In the genomic region with DNA sequence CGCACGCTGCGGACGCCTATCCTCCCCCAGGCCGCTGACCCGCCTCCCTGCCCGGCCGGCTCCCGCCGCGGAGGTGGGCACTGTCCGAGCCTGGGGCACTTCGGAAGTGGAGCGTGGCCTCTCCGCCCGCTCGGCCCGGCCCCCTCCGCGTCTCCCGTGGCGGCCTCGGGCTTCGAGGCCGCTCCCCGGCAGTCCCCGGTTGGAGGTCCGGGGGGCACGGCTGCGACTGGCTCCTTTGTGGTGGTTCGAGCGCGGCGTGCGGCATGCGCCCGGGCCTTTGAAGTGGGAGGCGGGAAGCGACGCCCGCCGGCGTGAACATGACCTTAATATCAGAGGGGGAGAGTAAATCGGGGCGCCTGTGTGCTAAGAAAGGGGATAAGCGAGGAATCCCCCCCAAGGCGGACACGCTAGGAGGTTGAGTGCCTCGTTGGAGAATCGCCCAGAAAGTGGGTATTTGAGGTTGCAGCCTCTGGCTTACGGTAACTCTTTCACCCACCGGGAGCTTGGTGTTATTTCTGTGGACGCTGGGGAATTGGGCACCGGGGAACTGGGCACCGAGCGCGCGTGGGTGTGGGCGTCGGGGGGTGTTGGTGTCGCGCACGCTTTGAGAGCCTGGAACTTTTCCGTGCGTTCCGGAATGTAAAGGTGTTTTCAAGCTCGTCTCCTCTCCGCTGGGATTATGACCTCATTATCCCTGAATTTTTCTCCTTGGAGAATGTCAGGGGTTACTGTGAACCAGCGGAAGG, we compare ENCODE assay signal across 8 cellular contexts. TPM values are rescaled to one million over a fixed set of nuclear protein-coding genes. Genes with fewer than 3 reads are reported as not detected.
DNase-seq lines count a peak whose midpoint lies in the region; ATAC-seq lines count a peak whose summit lies in the region.

No MANE protein-coding gene starts in this region.

- peaks cover 19% of the 10 kb centered on the region for H3K36me3 ChIP-seq in HUES6 (ENCODE audit: control insufficient read depth, insufficient read depth, low read length)
- no peaks in the 10 kb centered on the region for H3K36me3 ChIP-seq in ectodermal cell (ENCODE audit: control insufficient read depth, insufficient read depth, low read length)
- H3K36me3 ChIP-seq in mesodermal cell (ENCODE audit: control insufficient read depth, insufficient read depth, low read length): peaks cover 25% of the 10 kb centered on the region

- H3K27me3 Mint-ChIP-seq in activated CD4-positive, alpha-beta T cell treated with anti-CD3 and anti-CD28 coated beads for 36 hours: no peaks in the 10 kb centered on the region
- no peaks in the 10 kb centered on the region for H3K27me3 Mint-ChIP-seq in stimulated activated naive CD8-positive, alpha-beta T cell treated with anti-CD3 and anti-CD28 coated beads, Interleukin-15, Interleukin-2, amounts not matched to agents 100 ng/mL and 50 ng/mL, for 24 hours

- H3K27ac ChIP-seq in HUES6 (ENCODE audit: low read depth, low read length) (peak overlapping the region; percentile 92), ectodermal cell (ENCODE audit: insufficient read depth, low read depth, low read length, poor library complexity, severe bottlenecking) (peak overlapping the region; percentile 97), mesodermal cell (ENCODE audit: low read depth, low read length, severe bottlenecking) (peak overlapping the region; percentile 96)

- ATAC-seq in GM21515 (IDR thresholded peaks at IDR 0.05; ENCODE audit: unreplicated experiment): peak; percentile 32
- peak; percentile 5 for ATAC-seq in activated CD4-positive, alpha-beta T cell treated with anti-CD3 and anti-CD28 coated beads for 36 hours

- H3K4me1 ChIP-seq in HUES6 (ENCODE audit: control insufficient read depth, insufficient read depth, low read length) (peaks cover 18% of the 10 kb centered on the region), ectodermal cell (ENCODE audit: control insufficient read depth, insufficient read depth, low read length) (no peaks in the 10 kb centered on the region), mesodermal cell (ENCODE audit: control insufficient read depth, insufficient read depth, low read length, poor library complexity, severe bottlenecking) (peaks cover 6% of the 10 kb centered on the region)

- peak overlapping the region; percentile 97 for H3K4me3 Mint-ChIP-seq in activated CD4-positive, alpha-beta T cell treated with anti-CD3 and anti-CD28 coated beads for 36 hours
- peak overlapping the region; percentile 95 for H3K4me3 Mint-ChIP-seq in stimulated activated naive CD8-positive, alpha-beta T cell treated with anti-CD3 and anti-CD28 coated beads, Interleukin-15, Interleukin-2, amounts not matched to agents 100 ng/mL and 50 ng/mL, for 24 hours

- H3K4me3 ChIP-seq in HUES6 (ENCODE audit: low read depth, low read length): peak overlapping the region; percentile 87
- peak overlapping the region; percentile 94 for H3K4me3 ChIP-seq in ectodermal cell (ENCODE audit: insufficient read depth, low read depth, low read length)
- peak overlapping the region; percentile 96 for H3K4me3 ChIP-seq in mesodermal cell (ENCODE audit: extremely low read depth, insufficient read depth, low read length, poor library complexity, severe bottlenecking)

- 1% methylated on average over 69 of the region's 69 CpGs for WGBS in ectodermal cell, 2 experiments
- 0 to 1% methylated on average over 43 to 61 of the region's 69 CpGs for whole genome bisulfite sequencing in mesodermal cell (ENCODE audit: insufficient coverage in 2 of 2), 2 experiments

- DNase-seq in COLO668 (lab: John Stamatoyannopoulos, UW; ENCODE audit: unreplicated experiment) (peak; percentile 44), NOMO-1 treated with dmso at 0.1 percent for 144 hours (lab: John Stamatoyannopoulos, UW; ENCODE audit: unreplicated experiment) (no peak)
- peak; percentile 58 for DNase-seq in activated CD4-positive, alpha-beta T cell treated with anti-CD3 and anti-CD28 coated beads for 36 hours

- no peaks in the 10 kb centered on the region for H3K9me3 Mint-ChIP-seq in activated CD4-positive, alpha-beta T cell treated with anti-CD3 and anti-CD28 coated beads for 36 hours (ENCODE audit: low read depth)
- H3K9me3 Mint-ChIP-seq in stimulated activated naive CD8-positive, alpha-beta T cell treated with anti-CD3 and anti-CD28 coated beads, Interleukin-15, Interleukin-2, amounts not matched to agents 100 ng/mL and 50 ng/mL, for 24 hours: no peaks in the 10 kb centered on the region

- H3K27ac Mint-ChIP-seq in activated CD4-positive, alpha-beta T cell treated with anti-CD3 and anti-CD28 coated beads for 36 hours: peak overlapping the region; percentile 90
- peak overlapping the region; percentile 85 for H3K27ac Mint-ChIP-seq in stimulated activated naive CD8-positive, alpha-beta T cell treated with anti-CD3 and anti-CD28 coated beads, Interleukin-15, Interleukin-2, amounts not matched to agents 100 ng/mL and 50 ng/mL, for 24 hours

- H3K4me1 Mint-ChIP-seq in activated CD4-positive, alpha-beta T cell treated with anti-CD3 and anti-CD28 coated beads for 36 hours: peaks cover 35% of the 10 kb centered on the region
- peaks cover 50% of the 10 kb centered on the region for H3K4me1 Mint-ChIP-seq in stimulated activated naive CD8-positive, alpha-beta T cell treated with anti-CD3 and anti-CD28 coated beads, Interleukin-15, Interleukin-2, amounts not matched to agents 100 ng/mL and 50 ng/mL, for 24 hours (ENCODE audit: low read depth)

- H3K9ac ChIP-seq in HUES6 (ENCODE audit: low read length): peak overlapping the region; percentile 95

- no peaks in the 10 kb centered on the region for H3K27me3 ChIP-seq in HUES6 (ENCODE audit: control insufficient read depth, insufficient read depth, low read length)
- no peaks in the 10 kb centered on the region for H3K27me3 ChIP-seq in ectodermal cell (ENCODE audit: control insufficient read depth, insufficient read depth, low read length, poor library complexity, severe bottlenecking)

- H3K9me3 ChIP-seq in HUES6 (ENCODE audit: control insufficient read depth, insufficient read depth, low read depth, low read length) (no peaks in the 10 kb centered on the region), ectodermal cell (ENCODE audit: control insufficient read depth, low read length) (no peaks in the 10 kb centered on the region), mesodermal cell (ENCODE audit: control insufficient read depth, low read length) (no peaks in the 10 kb centered on the region)

- CTCF ChIA-PET in activated CD4-positive, alpha-beta T cell treated with anti-CD3 and anti-CD28 coated beads for 36 hours (lab: Charles Lee): interaction anchor here (0.7 to 2.2 kb wide), 10 partner anchors 10 to 342 kb away, joined by 3 to 8 read pairs (median 4); partner anchors contain the start of genes CDNF, DCLRE1C, HSPA14 and MSANTD7

- intact Hi-C loops in activated CD4-positive, alpha-beta T cell treated with anti-CD3 and anti-CD28 coated beads for 36 hours (cut with DNase I, micrococcal nuclease): loop anchor here (5.0 kb wide), 3 partner anchors 292 to 1292 kb away; partner anchors contain the start of gene PRPF18 (in 1 of the 2)

- H3K36me3 Mint-ChIP-seq in activated CD4-positive, alpha-beta T cell treated with anti-CD3 and anti-CD28 coated beads for 36 hours (ENCODE audit: low read depth): peaks cover 19% of the 10 kb centered on the region
- peaks cover 29% of the 10 kb centered on the region for H3K36me3 Mint-ChIP-seq in stimulated activated naive CD8-positive, alpha-beta T cell treated with anti-CD3 and anti-CD28 coated beads, Interleukin-15, Interleukin-2, amounts not matched to agents 100 ng/mL and 50 ng/mL, for 24 hours (ENCODE audit: low read depth)

- POLR2A ChIA-PET in activated CD4-positive, alpha-beta T cell treated with anti-CD3 and anti-CD28 coated beads for 36 hours (lab: Charles Lee): interaction anchor here (0.7 to 3.2 kb wide), 8 partner anchors 36 to 694 kb away, joined by 3 to 24 read pairs (median 5); partner anchors contain the start of genes CDNF, DCLRE1C, HSPA14 and MEIG1

RNA-seq across cellular contexts. Expression of gene SUV39H2, which starts 0.6 kb away (rescaled TPM):
- total RNA-seq in activated CD4-positive, alpha-beta T cell treated with anti-CD3 and anti-CD28 coated beads for 36 hours: 10 to 100 TPM; 42.9 to 51.5 TPM
- polyA plus RNA-seq in ectodermal cell (2013, experiment 1 of 4): 60.2 TPM
- polyA plus RNA-seq in ectodermal cell (2013, experiment 2 of 4): 64.6 TPM
- polyA plus RNA-seq in ectodermal cell (2013, experiment 3 of 4): 46.9 TPM
- polyA plus RNA-seq in ectodermal cell (2013, experiment 4 of 4): 49.4 TPM
- polyA plus RNA-seq in mesodermal cell (2013, experiment 1 of 2): 20.8 TPM
- polyA plus RNA-seq in mesodermal cell (2013, experiment 2 of 2): 30.0 TPM

RNA-seq across cellular contexts. Expression of gene HSPA14, which starts 41.1 kb away (rescaled TPM):
- total RNA-seq in activated CD4-positive, alpha-beta T cell treated with anti-CD3 and anti-CD28 coated beads for 36 hours: 10 to 100 TPM; 26.1 to 36.0 TPM
- 31.0 TPM for polyA plus RNA-seq in ectodermal cell (2013, experiment 1 of 4)
- 31.8 TPM for polyA plus RNA-seq in ectodermal cell (2013, experiment 2 of 4)
- 23.4 TPM for polyA plus RNA-seq in ectodermal cell (2013, experiment 3 of 4)
- 27.2 TPM for polyA plus RNA-seq in ectodermal cell (2013, experiment 4 of 4)
- 21.6 TPM for polyA plus RNA-seq in mesodermal cell (2013, experiment 1 of 2)
- 25.4 TPM for polyA plus RNA-seq in mesodermal cell (2013, experiment 2 of 2)

RNA-seq across cellular contexts. Expression of gene MSANTD7, which starts 41.1 kb away (rescaled TPM):
- 10 to 100 TPM; 19.2 to 22.9 TPM for total RNA-seq in activated CD4-positive, alpha-beta T cell treated with anti-CD3 and anti-CD28 coated beads for 36 hours
- polyA plus RNA-seq in ectodermal cell (2013, experiment 1 of 4): 21.2 TPM
- polyA plus RNA-seq in ectodermal cell (2013, experiment 2 of 4): 22.8 TPM
- polyA plus RNA-seq in ectodermal cell (2013, experiment 3 of 4): 15.0 TPM
- polyA plus RNA-seq in ectodermal cell (2013, experiment 4 of 4): 16.4 TPM
- 10.6 TPM for polyA plus RNA-seq in mesodermal cell (2013, experiment 1 of 2)
- polyA plus RNA-seq in mesodermal cell (2013, experiment 2 of 2): 10.7 TPM

RNA-seq across cellular contexts. Expression of gene CDNF, which starts 41.4 kb away (rescaled TPM):
- 1 to 10 TPM; 2.5 to 2.7 TPM for total RNA-seq in activated CD4-positive, alpha-beta T cell treated with anti-CD3 and anti-CD28 coated beads for 36 hours
- polyA plus RNA-seq in ectodermal cell (2013, experiment 1 of 4): 2.6 TPM
- 3.4 TPM for polyA plus RNA-seq in ectodermal cell (2013, experiment 2 of 4)
- 1.9 TPM for polyA plus RNA-seq in ectodermal cell (2013, experiment 3 of 4)
- 1.9 TPM for polyA plus RNA-seq in ectodermal cell (2013, experiment 4 of 4)
- 2.1 TPM for polyA plus RNA-seq in mesodermal cell (2013, experiment 1 of 2)
- polyA plus RNA-seq in mesodermal cell (2013, experiment 2 of 2): 1.8 TPM
